In genomic region chr16:30180741-30181140, GRCh38 we compare ENCODE assay signal across 19 cellular contexts.
"Had no signal": no experiment of that assay in that cellular context is flagged by ENCODE, and none has a peak within 500 bp of the region (broad histone marks: within the 10 kb centered on the region; RNA-seq: fewer than 3 reads in every experiment).

No MANE protein-coding gene starts in this region.

- H3K4me3 Mint-ChIP-seq: activated CD4-positive, alpha-beta T cell treated with anti-CD3 and anti-CD28 coated beads, Interleukin-2, amount 10 ng/mL, durations not matched to agents 7 days and 5 days; activated T-cell treated with anti-CD3 and anti-CD28 coated beads, Interleukin-2, amount 50 U/mL, for 72 hours; central memory CD8-positive, alpha-beta T cell had no signal

- H3K9me3 ChIP-seq: colonic mucosa, stomach had no signal

- H3K27ac ChIP-seq: brain microvascular endothelial cell, colonic mucosa, stomach had no signal

- H3K27me3 Mint-ChIP-seq: activated CD4-positive, alpha-beta T cell treated with anti-CD3 and anti-CD28 coated beads, Interleukin-2, amount 10 ng/mL, durations not matched to agents 7 days and 5 days; central memory CD8-positive, alpha-beta T cell had no signal

- H3K36me3 ChIP-seq: brain microvascular endothelial cell, colonic mucosa, stomach had no signal

- H3K9me3 Mint-ChIP-seq: activated CD4-positive, alpha-beta T cell treated with anti-CD3 and anti-CD28 coated beads, Interleukin-2, amount 10 ng/mL, durations not matched to agents 7 days and 5 days; activated T-cell treated with anti-CD3 and anti-CD28 coated beads, Interleukin-2, amount 50 U/mL, for 72 hours; central memory CD8-positive, alpha-beta T cell had no signal

- H3K4me3 ChIP-seq: colonic mucosa, lung, stomach had no signal

- H3K27me3 ChIP-seq: brain microvascular endothelial cell, colonic mucosa, stomach had no signal

- DNase-seq: activated CD4-positive, alpha-beta T cell treated with anti-CD3 and anti-CD28 coated beads, Interleukin-2, amount 10 ng/mL, durations not matched to agents 7 days and 5 days; activated gamma-delta T cell; activated T-cell treated with anti-CD3 and anti-CD28 coated beads, Interleukin-2, amount 50 U/mL, for 72 hours; aorta; brain microvascular endothelial cell; colonic mucosa; erythroblast; hypothalamus; retina; stimulated activated CD4-positive, alpha-beta T cell treated with anti-CD3 and anti-CD28 coated beads, Interleukin-12 subunit alpha, Interleukin-12 subunit beta, amount 100 ng/mL, for 4 hours; stimulated activated CD4-positive, alpha-beta T cell treated with anti-CD3 and anti-CD28 coated beads, Interleukin-1b, Interleukin-23, amount 100 ng/mL, for 48 hours; stomach; T-helper 1 cell; T1000; trophoblast cell had no signal

- ATAC-seq: activated T-cell treated with anti-CD3 and anti-CD28 coated beads, Interleukin-2, amount 50 U/mL, for 72 hours; left lobe of liver; SK-N-SH treated with all-trans-retinoic acid at 6 μM for 48 hours had no signal
